In genomic region chr22:42939941-42940653, GRCh38 we compare ENCODE assay signal across 9 cellular contexts.
DNase-seq lines count a peak whose midpoint lies in the region; ATAC-seq and TF ChIP-seq lines count a peak whose summit lies in the region.
"Had no signal": no experiment of that assay in that cellular context is flagged by ENCODE, and none has a peak within 500 bp of the region (broad histone marks: within the 10 kb centered on the region; RNA-seq: fewer than 3 reads in every experiment).

No MANE protein-coding gene starts in this region.

- H3K36me3 Mint-ChIP-seq in osteocyte (ENCODE audit: unreplicated experiment), result peaks cover 4% of the 10 kb centered on the region
- peaks cover 3% of the 10 kb centered on the region for H3K36me3 Mint-ChIP-seq in T-helper 2 cell treated with Interferon-gamma antibody and Interleukin-4, amounts not matched to agents 5 μg/mL and 100 μg/mL, for 36 hours (ENCODE audit: low read depth)

- peak overlapping the region; percentile 99 for H3K27ac ChIP-seq in PC-3 (ENCODE audit: low read length)
- H3K27ac ChIP-seq in substantia nigra (ENCODE audit: low read depth, low read length, poor library complexity, severe bottlenecking), result no peak overlapping the region

- no peak overlapping the region for H2AFZ ChIP-seq in PC-3 (ENCODE audit: low read length)

- H3K79me2 ChIP-seq in PC-3 (ENCODE audit: low read length), result peaks cover 67% of the 10 kb centered on the region

- H3K9ac ChIP-seq in PC-3 (ENCODE audit: low read length), result peak overlapping the region; percentile 85

- no peaks in the 10 kb centered on the region for H3K27me3 ChIP-seq in PC-3 (ENCODE audit: low read length)

- TF ChIP-seq CTCF in PC-3 (conservative IDR thresholded peaks at IDR 0.05; ENCODE audit: low read depth, low read length) (no peak), fibroblast of mammary gland (conservative IDR thresholded peaks at IDR 0.05; ENCODE audit: control insufficient read depth, insufficient read depth, low read depth, low read length) (no peak), osteocyte (IDR thresholded peaks at IDR 0.05) (no peak)

- H3K36me3 ChIP-seq in PC-3 (ENCODE audit: low read depth, low read length), result no peaks in the 10 kb centered on the region

- H3K9me2 ChIP-seq in PC-3 (replicated peaks; ENCODE audit: low read length), result no peaks in the 10 kb centered on the region

- ATAC-seq in PC-3, result peak; percentile 87

- H3K4me1 ChIP-seq in PC-3 (ENCODE audit: insufficient read depth, low read length), result peaks cover 45% of the 10 kb centered on the region

- no peaks in the 10 kb centered on the region for H3K27me3 Mint-ChIP-seq in osteocyte (ENCODE audit: unreplicated experiment)
- no peaks in the 10 kb centered on the region for H3K27me3 Mint-ChIP-seq in T-helper 2 cell treated with Interferon-gamma antibody and Interleukin-4, amounts not matched to agents 5 μg/mL and 100 μg/mL, for 36 hours (ENCODE audit: low read depth)

- peak overlapping the region; percentile 81 for H3K4me2 ChIP-seq in PC-3 (ENCODE audit: low read length)

- no peaks in the 10 kb centered on the region for H4K20me1 ChIP-seq in PC-3 (ENCODE audit: low read length)

- peak; percentile 53 for DNase-seq in COLO668 (lab: John Stamatoyannopoulos, UW; ENCODE audit: unreplicated experiment)
- DNase-seq in PC-3, result peak; percentile 93
- peak; percentile 91 for DNase-seq in fibroblast of mammary gland (ENCODE audit: low read depth)
- no peak for DNase-seq in osteocyte (ENCODE audit: extremely low spot score, unreplicated experiment)
- DNase-seq in T-helper 2 cell treated with Interferon-gamma antibody and Interleukin-4, amounts not matched to agents 5 μg/mL and 100 μg/mL, for 36 hours (ENCODE audit: low spot score), result no peak
- no peak for DNase-seq in NK-92 (lab: John Stamatoyannopoulos, UW; ENCODE audit: unreplicated experiment)
- DNase-seq in NCI-H82 (lab: John Stamatoyannopoulos, UW), result no peak
- DNase-seq in substantia nigra (lab: John Stamatoyannopoulos, UW), result no peak
- DNase-seq: retina had no signal

- POLR2A ChIA-PET in PC-3 (lab: Charles Lee; ENCODE audit: unreplicated experiment), result interaction anchor here (0.6 kb wide), 1 partner anchor 16 kb away, joined by 10 read pairs; no protein-coding TSS in a partner anchor

- no peaks in the 10 kb centered on the region for H3K9me3 Mint-ChIP-seq in osteocyte (ENCODE audit: unreplicated experiment)
- H3K9me3 Mint-ChIP-seq in T-helper 2 cell treated with Interferon-gamma antibody and Interleukin-4, amounts not matched to agents 5 μg/mL and 100 μg/mL, for 36 hours, result no peaks in the 10 kb centered on the region

- no peaks in the 10 kb centered on the region for H3K9me3 ChIP-seq in PC-3 (ENCODE audit: low read length)

- no peak overlapping the region for H3K4me3 Mint-ChIP-seq in osteocyte (ENCODE audit: unreplicated experiment)
- H3K4me3 Mint-ChIP-seq in T-helper 2 cell treated with Interferon-gamma antibody and Interleukin-4, amounts not matched to agents 5 μg/mL and 100 μg/mL, for 36 hours, result no peak overlapping the region

- H3K27ac Mint-ChIP-seq in osteocyte (ENCODE audit: unreplicated experiment), result peak overlapping the region; percentile 94
- no peak overlapping the region for H3K27ac Mint-ChIP-seq in T-helper 2 cell treated with Interferon-gamma antibody and Interleukin-4, amounts not matched to agents 5 μg/mL and 100 μg/mL, for 36 hours

- CTCF ChIA-PET in PC-3 (lab: Charles Lee), result interaction anchor here (0.5 to 0.6 kb wide), 3 partner anchors 55 to 109 kb away, joined by 4 to 9 read pairs (median 5); no protein-coding TSS in a partner anchor

- peaks cover 75% of the 10 kb centered on the region for H3K4me1 Mint-ChIP-seq in osteocyte (ENCODE audit: unreplicated experiment)
- H3K4me1 Mint-ChIP-seq in T-helper 2 cell treated with Interferon-gamma antibody and Interleukin-4, amounts not matched to agents 5 μg/mL and 100 μg/mL, for 36 hours (ENCODE audit: low read depth), result peaks cover 23% of the 10 kb centered on the region

- H3F3A ChIP-seq in PC-3 (ENCODE audit: low read length, unreplicated experiment), result peaks cover 11% of the 10 kb centered on the region

- intact Hi-C loops in PC-3 (cut with micrococcal nuclease), result loop anchor here (1.0 kb wide), 1 partner anchor 55 kb away; no protein-coding TSS in a partner anchor

- BruUV-seq in PC-3 (replicated peaks; lab: Mats Ljungman, UMichigan), result no TSS peak

- H3K4me3 ChIP-seq in PC-3 (ENCODE audit: low read length), result peak overlapping the region; percentile 49
- no peak overlapping the region for H3K4me3 ChIP-seq in fibroblast of mammary gland (ENCODE audit: control insufficient read depth, low read depth, low read length)

Comparison
In these comparisons a context has a peak if more than half of its experiments do, and no peak if none do; other contexts are left out.
1. DNase-seq: peak in COLO668 (single experiment), PC-3 (single experiment) and fibroblast of mammary gland (single experiment); none in osteocyte (single experiment), T-helper 2 cell treated with Interferon-gamma antibody and Interleukin-4, amounts not matched to agents 5 μg/mL and 100 μg/mL, for 36 hours (single experiment), NK-92 (single experiment), NCI-H82 (single experiment) and substantia nigra (0 of 49).